20 cellular contexts compared by ENCODE assay signal in genomic region chr3:69710153-69710977, GRCh38. TPM values are rescaled to one million over a fixed set of nuclear protein-coding genes. Genes with fewer than 3 reads are reported as not detected.
DNase-seq lines count a peak whose midpoint lies in the region; TF ChIP-seq lines count a peak whose summit lies in the region.
"Had no signal": no experiment of that assay in that cellular context is flagged by ENCODE, and none has a peak within 500 bp of the region (broad histone marks: within the 10 kb centered on the region; RNA-seq: fewer than 3 reads in every experiment).

No MANE protein-coding gene starts in this region.

- peaks cover 8% of the 10 kb centered on the region for H3K4me1 ChIP-seq in neural progenitor cell
- H3K4me1 ChIP-seq: ascending aorta, esophagus squamous epithelium, thyroid gland had no signal

- TF ChIP-seq CTCF in neural progenitor cell (IDR thresholded peaks at IDR 0.05), result no peak

- no peaks in the 10 kb centered on the region for H3F3A ChIP-seq in neural progenitor cell (ENCODE audit: low read depth)

- no peaks in the 10 kb centered on the region for H3K27me3 Mint-ChIP-seq in neural progenitor cell (ENCODE audit: insufficient read depth, low read depth)

- H4K20me1 ChIP-seq in neural progenitor cell (ENCODE audit: low read depth), result no peaks in the 10 kb centered on the region
- H4K20me1 ChIP-seq: BLaER1 treated with 17β-estradiol and CSF1 and Interleukin-3, amounts not matched to agents 10 nM and 100 nM had no signal

- no peak overlapping the region for H2AFZ ChIP-seq in neural progenitor cell (replicated peaks)

- no peak overlapping the region for H3K4me3 ChIP-seq in neural progenitor cell
- H3K4me3 ChIP-seq: ascending aorta; BLaER1 treated with 17β-estradiol and CSF1 and Interleukin-3, amounts not matched to agents 10 nM and 100 nM; dorsolateral prefrontal cortex; esophagus squamous epithelium; ovary; thyroid gland had no signal

- no peak overlapping the region for H3K4me3 Mint-ChIP-seq in neural progenitor cell

- H3K79me2 ChIP-seq in neural progenitor cell (ENCODE audit: low read depth), result no peaks in the 10 kb centered on the region

- H3K27ac Mint-ChIP-seq in neural progenitor cell, result no peak overlapping the region

- no peak overlapping the region for H3K27ac ChIP-seq in neural progenitor cell
- H3K27ac ChIP-seq: ascending aorta; BLaER1 treated with 17β-estradiol and CSF1 and Interleukin-3, amounts not matched to agents 10 nM and 100 nM; dorsolateral prefrontal cortex; esophagus squamous epithelium; HL-60; ovary; thyroid gland had no signal

- H3K9ac ChIP-seq in neural progenitor cell, result no peak overlapping the region
- H3K9ac ChIP-seq: BLaER1 treated with 17β-estradiol and CSF1 and Interleukin-3, amounts not matched to agents 10 nM and 100 nM had no signal

- no peaks in the 10 kb centered on the region for H3K4me1 Mint-ChIP-seq in neural progenitor cell

- no peaks in the 10 kb centered on the region for H3K27me3 ChIP-seq in neural progenitor cell
- H3K27me3 ChIP-seq: ascending aorta; BLaER1 treated with 17β-estradiol and CSF1 and Interleukin-3, amounts not matched to agents 10 nM and 100 nM; esophagus squamous epithelium; ovary; thyroid gland had no signal

- H3K9me3 Mint-ChIP-seq in neural progenitor cell, result no peaks in the 10 kb centered on the region

- H3K36me3 Mint-ChIP-seq in neural progenitor cell, result no peaks in the 10 kb centered on the region

- DNase-seq in AG08396 (ENCODE audit: low spot score) (peak; percentile 47), HCEC 1CT (peak; percentile 54), astrocyte of the hippocampus (ENCODE audit: low read depth, low spot score) (peak; percentile 71), iris pigment epithelial cell (ENCODE audit: low read depth) (peak; percentile 32), NCI-H1105 (lab: John Stamatoyannopoulos, UW) (no peak), neural progenitor cell (ENCODE audit: low spot score) (no peak), NCI-H146 treated with DMSO at 0.1 percent for 48 hours (lab: John Stamatoyannopoulos, UW; ENCODE audit: unreplicated experiment) (no peak)
- no peak for DNase-seq in activated CD8-positive, alpha-beta memory T cell treated with anti-CD3 and anti-CD28 coated beads for 24 hours
- DNase-seq: activated gamma-delta T cell treated with Interleukin-2 at 50 U/mL for 16 hours; DMS153; dorsolateral prefrontal cortex; esophagus squamous epithelium; NCI-H1417 treated with DMSO at 0.1 percent for 48 hours; NK-92 treated with Interleukin-12 subunit alpha and Interleukin-12 subunit beta, amount 100 ng/mL, for 24 hours; ovary; SHP77; thyroid gland had no signal

- H3K9me3 ChIP-seq in neural progenitor cell (ENCODE audit: low read depth), result no peaks in the 10 kb centered on the region
- H3K9me3 ChIP-seq: ascending aorta, esophagus squamous epithelium, ovary, thyroid gland had no signal

- H3K4me2 ChIP-seq in neural progenitor cell, result no peak overlapping the region

- no peaks in the 10 kb centered on the region for H3K36me3 ChIP-seq in neural progenitor cell
- H3K36me3 ChIP-seq: ascending aorta; BLaER1 treated with 17β-estradiol and CSF1 and Interleukin-3, amounts not matched to agents 10 nM and 100 nM; esophagus squamous epithelium; ovary; thyroid gland had no signal

RNA-seq across cellular contexts. Expression of gene MITF, which starts 28.9 kb away (rescaled TPM):
- total RNA-seq in neural progenitor cell (ENCODE audit: low replicate concordance), result 0.09 TPM in 1 of 2 replicates, not detected in the other

Comparison
In these comparisons a context has a peak if more than half of its experiments do, and no peak if none do; other contexts are left out.
1. DNase-seq: peak in AG08396 (single experiment), HCEC 1CT (single experiment), astrocyte of the hippocampus (single experiment) and iris pigment epithelial cell (single experiment); none in NCI-H1105 (single experiment), neural progenitor cell (single experiment), NCI-H146 treated with DMSO at 0.1 percent for 48 hours (single experiment) and activated CD8-positive, alpha-beta memory T cell treated with anti-CD3 and anti-CD28 coated beads for 24 hours (single experiment).